In the genomic region with DNA sequence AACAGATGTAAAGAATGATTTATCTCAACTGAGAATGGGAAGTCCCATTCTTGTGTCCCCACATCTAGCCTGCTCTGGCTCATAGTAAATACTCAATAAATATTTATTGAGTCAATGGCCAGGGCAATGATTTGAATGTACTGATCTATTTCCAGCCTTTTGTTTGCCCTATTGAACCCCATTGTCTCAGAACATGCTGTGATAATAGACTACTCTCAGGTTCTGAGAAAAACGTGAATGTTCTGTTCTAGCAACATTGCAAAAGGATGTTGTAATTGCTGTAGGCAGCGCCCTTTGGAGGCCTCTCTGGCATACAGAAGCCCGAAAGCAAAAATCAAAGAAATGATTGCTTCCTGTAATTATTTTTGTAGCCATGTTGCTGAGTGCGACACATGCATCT, we compare ENCODE assay signal across 18 cellular contexts.
"Had no signal": no experiment of that assay in that cellular context is flagged by ENCODE, and none has a peak within 500 bp of the region (broad histone marks: within the 10 kb centered on the region; RNA-seq: fewer than 3 reads in every experiment).

No MANE protein-coding gene starts in this region.

- H3K36me3 Mint-ChIP-seq: activated naive CD8-positive, alpha-beta T cell treated with anti-CD3 and anti-CD28 coated beads for 36 hours had no signal

- H3K27me3 ChIP-seq: breast epithelium, gastrocnemius medialis, testis had no signal

- H3K79me2 ChIP-seq: parathyroid adenoma had no signal

- H3K4me1 ChIP-seq: breast epithelium, gastrocnemius medialis, parathyroid adenoma, testis had no signal

- H3K27ac ChIP-seq: breast epithelium, gastrocnemius medialis, parathyroid adenoma, testis had no signal

- H3K36me3 ChIP-seq: breast epithelium, gastrocnemius medialis had no signal

- H3K9me3 Mint-ChIP-seq: activated CD4-positive, alpha-beta memory T cell treated with anti-CD3 and anti-CD28 coated beads, Interleukin-2, amount 10 ng/mL, durations not matched to agents 7 days and 5 days; activated naive CD8-positive, alpha-beta T cell treated with anti-CD3 and anti-CD28 coated beads for 36 hours; activated T-cell treated with anti-CD3 and anti-CD28 coated beads, Interleukin-2, amount 50 U/mL, for 72 hours; neural crest cell; stimulated activated naive CD8-positive, alpha-beta T cell treated with anti-CD3 and anti-CD28 coated beads, Interleukin-15, amount 100 ng/mL, for 72 hours had no signal

- ATAC-seq: activated CD4-positive, alpha-beta T cell treated with anti-CD3 and anti-CD28 coated beads for 36 hours; activated T-cell treated with anti-CD3 and anti-CD28 coated beads, Interleukin-2, amount 50 U/mL, for 72 hours; gastrocnemius medialis; left ventricle myocardium superior; stimulated activated naive CD8-positive, alpha-beta T cell treated with anti-CD3 and anti-CD28 coated beads, Interleukin-15, amount 100 ng/mL, for 72 hours had no signal

- H3K4me3 Mint-ChIP-seq: activated CD4-positive, alpha-beta memory T cell treated with anti-CD3 and anti-CD28 coated beads, Interleukin-2, amount 10 ng/mL, durations not matched to agents 7 days and 5 days; activated CD4-positive, alpha-beta T cell treated with anti-CD3 and anti-CD28 coated beads for 36 hours; activated naive CD8-positive, alpha-beta T cell treated with anti-CD3 and anti-CD28 coated beads for 36 hours; activated T-cell treated with anti-CD3 and anti-CD28 coated beads, Interleukin-2, amount 50 U/mL, for 72 hours; neural crest cell; stimulated activated naive CD8-positive, alpha-beta T cell treated with anti-CD3 and anti-CD28 coated beads, Interleukin-15, amount 100 ng/mL, for 72 hours had no signal

- H3K9me3 ChIP-seq: breast epithelium, gastrocnemius medialis, testis had no signal

- DNase-seq: activated CD4-positive, alpha-beta memory T cell treated with anti-CD3 and anti-CD28 coated beads, Interleukin-2, amount 10 ng/mL, durations not matched to agents 7 days and 5 days; activated CD4-positive, alpha-beta T cell treated with anti-CD3 and anti-CD28 coated beads for 36 hours; activated CD8-positive, alpha-beta memory T cell treated with anti-CD3 and anti-CD28 coated beads, Interleukin-2, amount 50 U/mL, for 4 hours; activated gamma-delta T cell treated with Interleukin-2 at 50 U/mL for 16 hours; activated naive CD8-positive, alpha-beta T cell treated with anti-CD3 and anti-CD28 coated beads for 36 hours; activated T-cell treated with anti-CD3 and anti-CD28 coated beads, Interleukin-2, amount 50 U/mL, for 72 hours; anterior cingulate cortex; gastrocnemius medialis; kidney; left ventricle myocardium superior; stimulated activated CD4-positive, alpha-beta T cell treated with anti-CD3 and anti-CD28 coated beads, Interleukin-15, amount 100 ng/mL, for 24 hours; stimulated activated CD4-positive, alpha-beta T cell treated with anti-CD3 and anti-CD28 coated beads, Interleukin-4, amount 100 ng/mL, for 24 hours; stimulated activated naive CD8-positive, alpha-beta T cell treated with anti-CD3 and anti-CD28 coated beads, Interleukin-15, amount 100 ng/mL, for 72 hours; T-helper 9 cell; testis had no signal

- H3K9ac ChIP-seq: parathyroid adenoma had no signal

- FAIRE-seq: kidney had no signal

- H3K4me1 Mint-ChIP-seq: activated CD4-positive, alpha-beta memory T cell treated with anti-CD3 and anti-CD28 coated beads, Interleukin-2, amount 10 ng/mL, durations not matched to agents 7 days and 5 days; activated CD4-positive, alpha-beta T cell treated with anti-CD3 and anti-CD28 coated beads for 36 hours; activated naive CD8-positive, alpha-beta T cell treated with anti-CD3 and anti-CD28 coated beads for 36 hours; stimulated activated naive CD8-positive, alpha-beta T cell treated with anti-CD3 and anti-CD28 coated beads, Interleukin-15, amount 100 ng/mL, for 72 hours had no signal

- H3K27ac Mint-ChIP-seq: activated CD4-positive, alpha-beta memory T cell treated with anti-CD3 and anti-CD28 coated beads, Interleukin-2, amount 10 ng/mL, durations not matched to agents 7 days and 5 days; activated CD4-positive, alpha-beta T cell treated with anti-CD3 and anti-CD28 coated beads for 36 hours; activated naive CD8-positive, alpha-beta T cell treated with anti-CD3 and anti-CD28 coated beads for 36 hours; activated T-cell treated with anti-CD3 and anti-CD28 coated beads, Interleukin-2, amount 50 U/mL, for 72 hours; stimulated activated naive CD8-positive, alpha-beta T cell treated with anti-CD3 and anti-CD28 coated beads, Interleukin-15, amount 100 ng/mL, for 72 hours had no signal

- H3K4me3 ChIP-seq: breast epithelium, gastrocnemius medialis, testis had no signal

- H2AFZ ChIP-seq: parathyroid adenoma had no signal
